In genomic region chr5:92863666-92864065, GRCh38 we compare ENCODE assay signal across 33 cellular contexts.
DNase-seq lines count a peak whose midpoint lies in the region; ATAC-seq, FAIRE-seq and TF ChIP-seq lines count a peak whose summit lies in the region.
"Had no signal": no experiment of that assay in that cellular context is flagged by ENCODE, and none has a peak within 500 bp of the region (broad histone marks: within the 10 kb centered on the region; RNA-seq: fewer than 3 reads in every experiment).

No MANE protein-coding gene starts in this region.

- no TSS peak for BruUV-seq in Panc1 (replicated peaks; lab: Mats Ljungman, UMichigan)

- H3K36me3 ChIP-seq in Panc1 (ENCODE audit: control insufficient read depth, insufficient read depth, low read length): no peaks in the 10 kb centered on the region
- H3K36me3 ChIP-seq: BE2C; BLaER1; BLaER1 treated with 17β-estradiol and CSF1 and Interleukin-3, amounts not matched to agents 10 nM and 100 nM had no signal

- H3K27ac ChIP-seq in Panc1 (ENCODE audit: low read length): peak overlapping the region; percentile 58; the same call in 1 of the 2 replicates
- H3K27ac ChIP-seq: 22Rv1; A549; BLaER1; BLaER1 treated with 17β-estradiol and CSF1 and Interleukin-3, amounts not matched to agents 10 nM and 100 nM; C4-2B had no signal

- ATAC-seq in Panc1 (no peak), GM18505 (IDR thresholded peaks at IDR 0.05; ENCODE audit: unreplicated experiment) (no peak)
- ATAC-seq: A549; CD8-positive, alpha-beta T cell had no signal

- peaks cover 5% of the 10 kb centered on the region; the same call in 1 of the 2 replicates for H3K4me1 ChIP-seq in Panc1 (ENCODE audit: control insufficient read depth, insufficient read depth, low read length)
- H3K4me1 ChIP-seq: A549; BE2C; BLaER1; BLaER1 treated with 17β-estradiol and CSF1 and Interleukin-3, amounts not matched to agents 10 nM and 100 nM; Caco-2 had no signal

- peak; percentile 3 for FAIRE-seq in G401.6 (lab: Jason Lieb, UNC)
- FAIRE-seq: A204.1, A549, D721Med had no signal

- intact Hi-C loops in Panc1 (cut with micrococcal nuclease; ENCODE audit: unreplicated experiment): no loop called here

- no peak for TF ChIP-seq POLR2A in GM18505 (IDR thresholded peaks at IDR 0.05; ENCODE audit: borderline replicate concordance, extremely low read depth, insufficient read depth, insufficient read length)

- CTCF ChIA-PET in Panc1 (lab: Charles Lee): no interaction called here

- no peak for DNase-seq in Panc1 (ENCODE audit: low read depth, low spot score)
- DNase-seq in dermis blood vessel endothelial cell: peak; percentile 20
- peak; percentile 48 to 72 for DNase-seq in dermis microvascular lymphatic vessel endothelial cell (ENCODE audit: low read depth in 2 of 2)
- no peak for DNase-seq in NCI-H2171 (lab: John Stamatoyannopoulos, UW)
- no peak for DNase-seq in ACHN
- DNase-seq in HuH-7 (ENCODE audit: low spot score): no peak
- DNase-seq: 8988T; AML-193; BE2C; C1 segment of cervical spinal cord; Caco-2; Calu3; CD4-positive, alpha-beta memory T cell; CD4-positive, alpha-beta T cell; CD4-positive, CD25-positive, alpha-beta regulatory T cell; CD8-positive, alpha-beta memory T cell; CD8-positive, alpha-beta T cell; COR-L47; DMS 273 treated with DMSO at 0.1 percent for 48 hours; DMS153; DMS79; DMS79 treated with DMSO at 0.1 percent for 48 hours; DND-41; EL had no signal

- in situ Hi-C loops in Panc1 (cut with HindIII; ENCODE audit: low pct_unique_long_range_greater_than_20kb, low sequenced_read_pairs): no loop called here
- in situ Hi-C loops in ACHN (cut with HindIII; ENCODE audit: low pct_ligation_motif_present, low pct_unique_long_range_greater_than_20kb, low sequenced_read_pairs): no loop called here

- H3K4me3 ChIP-seq in Panc1 (ENCODE audit: low read depth in 2 of 2, low read length in 2 of 2): no peak overlapping the region
- H3K4me3 ChIP-seq: A549; BLaER1; BLaER1 treated with 17β-estradiol and CSF1 and Interleukin-3, amounts not matched to agents 10 nM and 100 nM had no signal

- TF ChIP-seq CTCF in Panc1 (IDR thresholded peaks at IDR 0.05): no peak

- H3K27me3 ChIP-seq in Panc1 (ENCODE audit: control insufficient read depth, insufficient read depth, low read length): no peaks in the 10 kb centered on the region
- H3K27me3 ChIP-seq: BE2C; BLaER1; BLaER1 treated with 17β-estradiol and CSF1 and Interleukin-3, amounts not matched to agents 10 nM and 100 nM had no signal

- no peaks in the 10 kb centered on the region for H3K9me3 ChIP-seq in Panc1 (ENCODE audit: control insufficient read depth, insufficient read depth, low read depth, low read length)
- H3K9me3 ChIP-seq: A549; BE2C; BLaER1; BLaER1 treated with 17β-estradiol and CSF1 and Interleukin-3, amounts not matched to agents 10 nM and 100 nM; Caco-2 had no signal

- POLR2A ChIA-PET in Panc1 (lab: Charles Lee): no interaction called here

Comparison
In these comparisons a context has a peak if more than half of its experiments do, and no peak if none do; other contexts are left out.
1. DNase-seq: peak in dermis blood vessel endothelial cell (single experiment) and dermis microvascular lymphatic vessel endothelial cell (2 of 2); none in Panc1 (single experiment), NCI-H2171 (single experiment), ACHN (single experiment) and HuH-7 (single experiment).